8 cellular contexts compared by ENCODE assay signal in genomic region chrX:110003167-110004156, GRCh38. TPM values are rescaled to one million over a fixed set of nuclear protein-coding genes. Genes with fewer than 3 reads are reported as not detected.
DNase-seq lines count a peak whose midpoint lies in the region; ATAC-seq and TF ChIP-seq lines count a peak whose summit lies in the region.

No MANE protein-coding gene starts in this region.

- ATAC-seq in GM18858 (IDR thresholded peaks at IDR 0.05; ENCODE audit: unreplicated experiment), result peak; percentile 3

- no peaks in the 10 kb centered on the region for H3K36me3 ChIP-seq in A673 (ENCODE audit: insufficient read depth, low read length, poor library complexity, severe bottlenecking)

- in situ Hi-C loops in astrocyte of the cerebellum (cut with HindIII; ENCODE audit: low sequenced_read_pairs), result no loop called here

- POLR2A ChIA-PET in A673 (lab: Charles Lee; ENCODE audit: low non-redundant PET), result no interaction called here

- H3K9me3 ChIP-seq in A673 (ENCODE audit: low read depth, low read length, poor library complexity, severe bottlenecking), result no peaks in the 10 kb centered on the region

- DNase-seq in A673 (ENCODE audit: low spot score), result peak; percentile 11
- DNase-seq in NCI-H146 (lab: John Stamatoyannopoulos, UW), result peak; percentile 24
- DNase-seq in astrocyte of the cerebellum (ENCODE audit: low read depth), result no peak
- DNase-seq in immature natural killer cell, result peak in 1 of 3 donors; percentile 4
- DNase-seq in DMS79 treated with DMSO at 0.1 percent for 48 hours (lab: John Stamatoyannopoulos, UW), result no peak
- no peak for DNase-seq in inferior parietal cortex (ENCODE audit: extremely low spot score)

- CTCF ChIA-PET in A673 (lab: Charles Lee), result no interaction called here

- BruUV-seq in A673 (replicated peaks; lab: Mats Ljungman, UMichigan), result no TSS peak

- TF ChIP-seq CTCF in A673 (conservative IDR thresholded peaks at IDR 0.05; ENCODE audit: low read depth, low read length) (no peak), astrocyte of the cerebellum (IDR thresholded peaks at IDR 0.05; ENCODE audit: low read depth, low read length, missing control alignments) (no peak)

- intact Hi-C loops in A673 (cut with micrococcal nuclease; ENCODE audit: unreplicated experiment), result no loop called here

- peaks cover 3 to 8% (median 6%) of the 10 kb centered on the region in 3 donors for H3K27me3 Mint-ChIP-seq in immature natural killer cell (ENCODE audit: low read depth in 3 of 3)
- no peaks in the 10 kb centered on the region for H3K27me3 Mint-ChIP-seq in stimulated activated naive CD8-positive, alpha-beta T cell treated with anti-CD3 and anti-CD28 coated beads, Interleukin-15, Interleukin-2, amounts not matched to agents 100 ng/mL and 50 ng/mL, for 24 hours

- peak overlapping the region; percentile 78 to 90 (median 86) for H3K4me3 Mint-ChIP-seq in immature natural killer cell
- H3K4me3 Mint-ChIP-seq in stimulated activated naive CD8-positive, alpha-beta T cell treated with anti-CD3 and anti-CD28 coated beads, Interleukin-15, Interleukin-2, amounts not matched to agents 100 ng/mL and 50 ng/mL, for 24 hours, result peak overlapping the region; percentile 85

- peak overlapping the region; percentile 58 for H3K4me3 ChIP-seq in A673 (ENCODE audit: low read depth, low read length, poor library complexity, severe bottlenecking)
- H3K4me3 ChIP-seq in astrocyte of the cerebellum (ENCODE audit: low read depth, low read length), result peak overlapping the region; percentile 55

- no peaks in the 10 kb centered on the region for H3K27me3 ChIP-seq in A673 (replicated peaks; ENCODE audit: insufficient read depth, low read depth, low read length, poor library complexity)

- no peaks in the 10 kb centered on the region for H3K9me3 Mint-ChIP-seq in immature natural killer cell
- no peaks in the 10 kb centered on the region for H3K9me3 Mint-ChIP-seq in stimulated activated naive CD8-positive, alpha-beta T cell treated with anti-CD3 and anti-CD28 coated beads, Interleukin-15, Interleukin-2, amounts not matched to agents 100 ng/mL and 50 ng/mL, for 24 hours

- peak overlapping the region; percentile 78 for H3K27ac ChIP-seq in A673 (ENCODE audit: low read depth, low read length, poor library complexity, severe bottlenecking)

- no peaks in the 10 kb centered on the region for H3K36me3 Mint-ChIP-seq in immature natural killer cell
- H3K36me3 Mint-ChIP-seq in stimulated activated naive CD8-positive, alpha-beta T cell treated with anti-CD3 and anti-CD28 coated beads, Interleukin-15, Interleukin-2, amounts not matched to agents 100 ng/mL and 50 ng/mL, for 24 hours (ENCODE audit: low read depth), result no peaks in the 10 kb centered on the region

- peaks cover 28 to 48% of the 10 kb centered on the region in 2 donors for H3K4me1 Mint-ChIP-seq in immature natural killer cell
- H3K4me1 Mint-ChIP-seq in stimulated activated naive CD8-positive, alpha-beta T cell treated with anti-CD3 and anti-CD28 coated beads, Interleukin-15, Interleukin-2, amounts not matched to agents 100 ng/mL and 50 ng/mL, for 24 hours (ENCODE audit: low read depth), result peaks cover 39% of the 10 kb centered on the region

- H3K4me1 ChIP-seq in A673 (ENCODE audit: insufficient read depth, low read length, poor library complexity, severe bottlenecking), result peaks cover 4% of the 10 kb centered on the region

- peak overlapping the region in 5 of 6 donors; percentile 12 to 81 (median 60) for H3K27ac Mint-ChIP-seq in immature natural killer cell
- H3K27ac Mint-ChIP-seq in stimulated activated naive CD8-positive, alpha-beta T cell treated with anti-CD3 and anti-CD28 coated beads, Interleukin-15, Interleukin-2, amounts not matched to agents 100 ng/mL and 50 ng/mL, for 24 hours, result peak overlapping the region; percentile 76

RNA-seq across cellular contexts. Expression of gene TMEM164, which starts 0.5 kb away (rescaled TPM):
- 22.3 and 26.5 TPM in 2 replicates for total RNA-seq in A673 (2021)
- 1 to 10 TPM; 2.0 to 3.9 (median 2.3) TPM for polyA plus RNA-seq in immature natural killer cell

Comparison
In these comparisons a context has a peak if more than half of its experiments do, and no peak if none do; other contexts are left out.
1. DNase-seq: peak in A673 (single experiment) and NCI-H146 (single experiment); none in astrocyte of the cerebellum (single experiment), DMS79 treated with DMSO at 0.1 percent for 48 hours (single experiment) and inferior parietal cortex (single experiment).